ENCODE assay signal across 8 cellular contexts in the genomic region with DNA sequence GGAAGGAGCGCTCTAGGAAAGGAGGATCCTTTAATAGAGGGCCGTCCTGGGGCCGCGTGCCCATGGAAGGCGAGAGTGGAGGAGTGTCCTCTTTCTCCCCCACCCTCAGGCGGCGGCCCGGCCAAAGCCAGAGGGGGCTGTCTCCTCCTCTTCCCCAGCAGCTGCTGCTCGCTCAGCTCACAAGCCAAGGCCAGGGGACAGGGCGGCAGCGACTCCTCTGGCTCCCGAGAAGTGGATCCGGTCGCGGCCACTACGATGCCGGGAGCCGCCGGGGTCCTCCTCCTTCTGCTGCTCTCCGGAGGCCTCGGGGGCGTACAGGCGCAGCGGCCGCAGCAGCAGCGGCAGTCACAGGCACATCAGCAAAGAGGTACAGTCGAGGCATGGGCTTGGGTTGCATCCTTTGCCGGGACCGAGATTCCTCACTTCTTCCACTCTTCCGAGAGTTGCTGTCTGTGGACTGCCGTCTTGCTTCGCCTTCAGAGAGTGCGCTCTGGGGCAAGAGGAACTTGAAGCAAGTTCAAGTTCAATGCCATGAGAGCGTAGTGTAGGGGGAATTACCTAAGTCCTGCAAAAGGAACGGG. TPM values are rescaled to one million over a fixed set of nuclear protein-coding genes. Genes with fewer than 3 reads are reported as not detected.
A peak's percentile ranks its signal among the peaks of the same experiment; 100 is the strongest.
DNase-seq lines count a peak whose midpoint lies in the region; ATAC-seq and TF ChIP-seq lines count a peak whose summit lies in the region.
"Had no signal": no experiment of that assay in that cellular context is flagged by ENCODE, and none has a peak within 500 bp of the region (broad histone marks: within the 10 kb centered on the region; RNA-seq: fewer than 3 reads in every experiment).

A gene with protein sequence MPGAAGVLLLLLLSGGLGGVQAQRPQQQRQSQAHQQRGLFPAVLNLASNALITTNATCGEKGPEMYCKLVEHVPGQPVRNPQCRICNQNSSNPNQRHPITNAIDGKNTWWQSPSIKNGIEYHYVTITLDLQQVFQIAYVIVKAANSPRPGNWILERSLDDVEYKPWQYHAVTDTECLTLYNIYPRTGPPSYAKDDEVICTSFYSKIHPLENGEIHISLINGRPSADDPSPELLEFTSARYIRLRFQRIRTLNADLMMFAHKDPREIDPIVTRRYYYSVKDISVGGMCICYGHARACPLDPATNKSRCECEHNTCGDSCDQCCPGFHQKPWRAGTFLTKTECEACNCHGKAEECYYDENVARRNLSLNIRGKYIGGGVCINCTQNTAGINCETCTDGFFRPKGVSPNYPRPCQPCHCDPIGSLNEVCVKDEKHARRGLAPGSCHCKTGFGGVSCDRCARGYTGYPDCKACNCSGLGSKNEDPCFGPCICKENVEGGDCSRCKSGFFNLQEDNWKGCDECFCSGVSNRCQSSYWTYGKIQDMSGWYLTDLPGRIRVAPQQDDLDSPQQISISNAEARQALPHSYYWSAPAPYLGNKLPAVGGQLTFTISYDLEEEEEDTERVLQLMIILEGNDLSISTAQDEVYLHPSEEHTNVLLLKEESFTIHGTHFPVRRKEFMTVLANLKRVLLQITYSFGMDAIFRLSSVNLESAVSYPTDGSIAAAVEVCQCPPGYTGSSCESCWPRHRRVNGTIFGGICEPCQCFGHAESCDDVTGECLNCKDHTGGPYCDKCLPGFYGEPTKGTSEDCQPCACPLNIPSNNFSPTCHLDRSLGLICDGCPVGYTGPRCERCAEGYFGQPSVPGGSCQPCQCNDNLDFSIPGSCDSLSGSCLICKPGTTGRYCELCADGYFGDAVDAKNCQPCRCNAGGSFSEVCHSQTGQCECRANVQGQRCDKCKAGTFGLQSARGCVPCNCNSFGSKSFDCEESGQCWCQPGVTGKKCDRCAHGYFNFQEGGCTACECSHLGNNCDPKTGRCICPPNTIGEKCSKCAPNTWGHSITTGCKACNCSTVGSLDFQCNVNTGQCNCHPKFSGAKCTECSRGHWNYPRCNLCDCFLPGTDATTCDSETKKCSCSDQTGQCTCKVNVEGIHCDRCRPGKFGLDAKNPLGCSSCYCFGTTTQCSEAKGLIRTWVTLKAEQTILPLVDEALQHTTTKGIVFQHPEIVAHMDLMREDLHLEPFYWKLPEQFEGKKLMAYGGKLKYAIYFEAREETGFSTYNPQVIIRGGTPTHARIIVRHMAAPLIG (N-terminal part only) (plus strand): TSS at position 148 of the 581 bp plus-strand sequence. CDS start 108 bp downstream, at position 256.

- H3K9me3 ChIP-seq in adrenal gland (replicated peaks in 1 of 3) = no peaks in the 10 kb centered on the region
- no peaks in the 10 kb centered on the region for H3K9me3 ChIP-seq in trophoblast cell (ENCODE audit: insufficient read depth, low read depth, low read length)

- H3K36me3 ChIP-seq in adrenal gland (replicated peaks in 1 of 2) (no peaks in the 10 kb centered on the region), trophoblast cell (ENCODE audit: control insufficient read depth in 1 of 2, insufficient read depth in 2 of 2, low read length in 2 of 2) (no peaks in the 10 kb centered on the region)

- H2BK5ac ChIP-seq in trophoblast cell (ENCODE audit: low read depth, low read length, poor library complexity) = no peak within 1 kb of the TSS

- CTCF ChIA-PET in HEK293T (lab: Yijun Ruan, JAX) = no interaction called here

- H3K4me2 ChIP-seq in trophoblast cell (ENCODE audit: low read length) = peak within 1 kb of the TSS; percentile 85

- intact Hi-C loops in adrenal gland (cut with DNase I) (no loop called here), left ventricle myocardium superior (cut with micrococcal nuclease) (no loop called here)

- H3K79me1 ChIP-seq in trophoblast cell (ENCODE audit: low read length) = no peaks in the 10 kb centered on the region

- H4K12ac ChIP-seq in trophoblast cell (ENCODE audit: low read depth, low read length) = no peak within 1 kb of the TSS

- DNase-seq in HEK293T (ENCODE audit: extremely low spot score) (peak; percentile 48), adrenal gland (peak; percentile 29 to 64 (median 59)), left ventricle myocardium superior (peak; percentile 94), trophoblast cell (peak in 1 of 2 donors; percentile 28), COLO829 (ENCODE audit: low spot score) (no peak)
- no peak for DNase-seq in activated CD4-positive, alpha-beta T cell treated with anti-CD3 and anti-CD28 coated beads for 1 hour

- peak in 1 of 6 experiments; percentile 12 for TF ChIP-seq CTCF in adrenal gland (IDR thresholded peaks at IDR 0.05)

- peak within 1 kb of the TSS; percentile 92 for H2AFZ ChIP-seq in trophoblast cell (ENCODE audit: insufficient read depth, low read length, poor library complexity)

- POLR2A ChIA-PET in HEK293T (lab: Yijun Ruan, JAX) = no interaction called here

- H3K79me2 ChIP-seq in trophoblast cell (ENCODE audit: control insufficient read depth, insufficient read depth, low read length, poor library complexity) = no peaks in the 10 kb centered on the region

- no peak within 1 kb of the TSS for H2BK12ac ChIP-seq in trophoblast cell (ENCODE audit: low read length)

- H3K14ac ChIP-seq in trophoblast cell (ENCODE audit: low read length) = no peak within 1 kb of the TSS

- peak within 1 kb of the TSS; percentile 68 for H3K9ac ChIP-seq in trophoblast cell (ENCODE audit: low read length)

- peak; percentile 98 for ATAC-seq in left ventricle myocardium superior
- no peak for ATAC-seq in HG03342 (IDR thresholded peaks at IDR 0.05; ENCODE audit: unreplicated experiment)
- ATAC-seq: Panc1 had no signal

- no peak within 1 kb of the TSS for H4K91ac ChIP-seq in trophoblast cell (ENCODE audit: low read depth, low read length)

- peak within 1 kb of the TSS in 2 of 4 donors; percentile 24 to 56 for H3K4me3 ChIP-seq in adrenal gland
- peak within 1 kb of the TSS; percentile 28 for H3K4me3 ChIP-seq in trophoblast cell (ENCODE audit: low read depth, low read length)

- H3K4me1 ChIP-seq in adrenal gland (replicated peaks in 1 of 2) (peaks cover 0 to 7% of the 10 kb centered on the region in 2 donors), trophoblast cell (ENCODE audit: control insufficient read depth in 1 of 2, insufficient read depth in 2 of 2, low read length in 2 of 2) (peaks cover 4% of the 10 kb centered on the region in 2 experiments)

- H3K27me3 ChIP-seq in adrenal gland = no peaks in the 10 kb centered on the region
- H3K27me3 ChIP-seq in trophoblast cell (ENCODE audit: insufficient read depth, low read length) = no peaks in the 10 kb centered on the region

- H3K23ac ChIP-seq in trophoblast cell (ENCODE audit: low read length) = no peak within 1 kb of the TSS

- no peak for TF ChIP-seq POLR2A in adrenal gland (IDR thresholded peaks at IDR 0.05)

- H4K8ac ChIP-seq in trophoblast cell (ENCODE audit: low read depth, low read length) = no peak within 1 kb of the TSS

- H3K18ac ChIP-seq in trophoblast cell (ENCODE audit: low read length) = no peak within 1 kb of the TSS

- H3K27ac ChIP-seq in adrenal gland (peak within 1 kb of the TSS in 2 of 5 donors; percentile 58 to 63), trophoblast cell (ENCODE audit: low read depth, low read length) (no peak within 1 kb of the TSS)

- 1 to 6% (median 4%) methylated on average over 15 to 35 of the region's 35 CpGs for WGBS in adrenal gland, 4 donors
- WGBS in trophoblast cell (ENCODE audit: extremely low coverage, insufficient coverage, insufficient read length) = no CpG with 5 or more reads among the region's 35 CpGs

- H3K4ac ChIP-seq in trophoblast cell (ENCODE audit: low read depth, low read length) = no peak within 1 kb of the TSS

- no peak within 1 kb of the TSS for H2AK5ac ChIP-seq in trophoblast cell (ENCODE audit: low read length)

- H2BK120ac ChIP-seq in trophoblast cell (ENCODE audit: insufficient read depth, low read length, poor library complexity) = no peak within 1 kb of the TSS

TF ChIP-seq in HEK293T, 16 proteins besides CTCF, POLR2A, EP300 and RAD21:
- TF ChIP-seq ARNT (IDR thresholded peaks at IDR 0.05) = no peak
- no peak for TF ChIP-seq FOXA1 (IDR thresholded peaks at IDR 0.05)
- no peak for TF ChIP-seq LEF1 (IDR thresholded peaks at IDR 0.05; ENCODE audit: borderline replicate concordance)
- TF ChIP-seq L3MBTL2 (conservative IDR thresholded peaks at IDR 0.05) = peak; percentile 84

RNA-seq across cellular contexts. Expression of the gene that starts here (rescaled TPM):
- total RNA-seq in adrenal gland (100 to 1,000 TPM in 1 of 8 donors, 10 to 100 TPM in 7; 30.8 to 105 (median 46.2) TPM), left ventricle myocardium superior (138 TPM)
- polyA plus RNA-seq in adrenal gland = 10 to 100 TPM in 1 of 3 donors, 1 to 10 TPM in 2; 5.8 to 18.4 (median 6.6) TPM
- polyA plus RNA-seq in trophoblast cell (2013) = 0.49 and 0.56 TPM in 2 replicates

Comparison
In these comparisons a context has a peak if more than half of its experiments do, and no peak if none do; other contexts are left out.
1. DNase-seq: peak in HEK293T (single experiment), adrenal gland (7 of 7) and left ventricle myocardium superior (single experiment); none in COLO829 (single experiment) and activated CD4-positive, alpha-beta T cell treated with anti-CD3 and anti-CD28 coated beads for 1 hour (single experiment).